ENCODE assay signal across 2 cellular contexts in genomic region chr12:30840715-30841114, GRCh38.
TF ChIP-seq lines count a peak whose summit lies in the region.

No MANE protein-coding gene starts in this region.

TF ChIP-seq in GM12878, 131 proteins besides CTCF, POLR2A, EP300 and RAD21 (continued from another document):
- TF ChIP-seq PKNOX1 (IDR thresholded peaks at IDR 0.05), result no peak
- TF ChIP-seq SREBF1 (IDR thresholded peaks at IDR 0.05; ENCODE audit: low read length), result no peak
- no peak for TF ChIP-seq MXI1 (IDR thresholded peaks at IDR 0.05; ENCODE audit: low read depth, low read length)
- no peak for TF ChIP-seq NFXL1 (IDR thresholded peaks at IDR 0.05; ENCODE audit: borderline replicate concordance)
- no peak for TF ChIP-seq LARP7 (IDR thresholded peaks at IDR 0.05)
- TF ChIP-seq YY1 (IDR thresholded peaks at IDR 0.05; ENCODE audit: low read depth, low read length), result peak; percentile 60; the same call in 1 of the 2 replicates
- no peak for TF ChIP-seq SRF (IDR thresholded peaks at IDR 0.05; ENCODE audit: low read depth in 2 of 2, low read length in 2 of 2)
- TF ChIP-seq IRF5 (IDR thresholded peaks at IDR 0.05; ENCODE audit: borderline replicate concordance), result no peak
- no peak for TF ChIP-seq HCFC1 (IDR thresholded peaks at IDR 0.05; ENCODE audit: low read length)
- no peak for TF ChIP-seq CREM (IDR thresholded peaks at IDR 0.05; ENCODE audit: low read depth)
- TF ChIP-seq CREB1 (IDR thresholded peaks at IDR 0.05; ENCODE audit: low read depth), result peak; percentile 13; the same call in 1 of the 2 replicates
- TF ChIP-seq SP1 (IDR thresholded peaks at IDR 0.05; ENCODE audit: low read depth, low read length), result no peak
- TF ChIP-seq HDAC2 (IDR thresholded peaks at IDR 0.05), result no peak
- no peak for TF ChIP-seq SMC3 (IDR thresholded peaks at IDR 0.05; ENCODE audit: borderline replicate concordance, low read length)

TF ChIP-seq in SK-N-SH, 30 proteins besides CTCF, POLR2A, EP300 and RAD21 (continued from another document):
- TF ChIP-seq PBX3 (IDR thresholded peaks at IDR 0.05) (no peak), MAX (IDR thresholded peaks at IDR 0.05; ENCODE audit: low read depth) (no peak), FOXJ3 (CRISPR knock-in tag; IDR thresholded peaks at IDR 0.05) (no peak), IRF3 (IDR thresholded peaks at IDR 0.05; ENCODE audit: low read depth, low read length) (no peak), RCOR1 (IDR thresholded peaks at IDR 0.05; ENCODE audit: low read length) (no peak), ZBTB33 (IDR thresholded peaks at IDR 0.05; ENCODE audit: borderline replicate concordance, low read depth) (no peak), NFIC (IDR thresholded peaks at IDR 0.05; ENCODE audit: borderline replicate concordance) (no peak), JUND (IDR thresholded peaks at IDR 0.05) (no peak), TCF12 (IDR thresholded peaks at IDR 0.05) (no peak), MEF2A (IDR thresholded peaks at IDR 0.05; ENCODE audit: borderline replicate concordance, low read depth) (no peak), MXI1 (IDR thresholded peaks at IDR 0.05; ENCODE audit: low read depth, low read length) (no peak), FOXM1 (IDR thresholded peaks at IDR 0.05; ENCODE audit: low read depth) (no peak), YY1 (IDR thresholded peaks at IDR 0.05; ENCODE audit: low read depth) (no peak), USF1 (IDR thresholded peaks at IDR 0.05; ENCODE audit: borderline replicate concordance, low read depth) (no peak), RXRA (IDR thresholded peaks at IDR 0.05; ENCODE audit: borderline replicate concordance, low read depth) (no peak), SMC3 (IDR thresholded peaks at IDR 0.05; ENCODE audit: low read depth, low read length) (no peak)
